Comparison of ENCODE assay signal across 16 cellular contexts in genomic region chr10:70060389-70060788, GRCh38.
"Had no signal": no experiment of that assay in that cellular context is flagged by ENCODE, and none has a peak within 500 bp of the region (broad histone marks: within the 10 kb centered on the region; RNA-seq: fewer than 3 reads in every experiment).

No MANE protein-coding gene starts in this region.

- H3K4me3 Mint-ChIP-seq: activated naive CD4-positive, alpha-beta T cell treated with anti-CD3 and anti-CD28 coated beads, Interleukin-2, amount 50 U/mL, for 24 hours; dendritic cell treated with granulocyte-macrophage colony-stimulating factor and Interleukin-4, amounts not matched to agents 40 ng/mL and 50 ng/mL, for 4 days had no signal

- DNase-seq: activated CD4-positive, alpha-beta T cell treated with anti-CD3 and anti-CD28 coated beads, Interleukin-2, amount 50 U/mL, for 1 hour; activated CD4-positive, CD25-positive, alpha-beta regulatory T cell treated with anti-CD3 and anti-CD28 coated beads, Interleukin-2, amount 50 U/mL, for 72 hours; activated CD8-positive, alpha-beta memory T cell treated with anti-CD3 and anti-CD28 coated beads, Interleukin-2, amount 50 U/mL, for 4 hours; activated gamma-delta T cell; activated T-cell treated with anti-CD3 and anti-CD28 coated beads, Interleukin-2, amount 50 U/mL, for 48 hours; effector CD8-positive, alpha-beta T cell; esophagus squamous epithelium; left ventricle myocardium superior; retina; stimulated activated CD4-positive, alpha-beta T cell treated with anti-CD3 and anti-CD28 coated beads, Interleukin-1b, Interleukin-23, amount 100 ng/mL, for 48 hours; stimulated activated naive CD4-positive, alpha-beta T cell treated with Interleukin-2 at 50 U/mL for 16 hours; T1000 had no signal

- H3K4me1 ChIP-seq: esophagus squamous epithelium, tibial nerve, vagina had no signal

- H3K9me3 ChIP-seq: esophagus squamous epithelium, tibial nerve, vagina had no signal

- H3K27ac Mint-ChIP-seq: activated naive CD4-positive, alpha-beta T cell treated with anti-CD3 and anti-CD28 coated beads, Interleukin-2, amount 50 U/mL, for 24 hours; dendritic cell treated with granulocyte-macrophage colony-stimulating factor and Interleukin-4, amounts not matched to agents 40 ng/mL and 50 ng/mL, for 4 days had no signal

- H3K36me3 ChIP-seq: tibial nerve, vagina had no signal

- H3K27ac ChIP-seq: esophagus squamous epithelium, tibial nerve, vagina had no signal

- H3K9me3 Mint-ChIP-seq: activated naive CD4-positive, alpha-beta T cell treated with anti-CD3 and anti-CD28 coated beads, Interleukin-2, amount 50 U/mL, for 24 hours; dendritic cell treated with granulocyte-macrophage colony-stimulating factor and Interleukin-4, amounts not matched to agents 40 ng/mL and 50 ng/mL, for 4 days had no signal

- H3K4me3 ChIP-seq: esophagus squamous epithelium, tibial nerve, vagina had no signal

- H3K27me3 ChIP-seq: esophagus squamous epithelium, tibial nerve, vagina had no signal

- H3K36me3 Mint-ChIP-seq: activated naive CD4-positive, alpha-beta T cell treated with anti-CD3 and anti-CD28 coated beads, Interleukin-2, amount 50 U/mL, for 24 hours had no signal

- H3K27me3 Mint-ChIP-seq: dendritic cell treated with granulocyte-macrophage colony-stimulating factor and Interleukin-4, amounts not matched to agents 40 ng/mL and 50 ng/mL, for 4 days had no signal

- H3K4me1 Mint-ChIP-seq: activated naive CD4-positive, alpha-beta T cell treated with anti-CD3 and anti-CD28 coated beads, Interleukin-2, amount 50 U/mL, for 24 hours had no signal

- ATAC-seq: left ventricle myocardium superior had no signal
